In genomic region chr13:100597253-100597652, GRCh38 we compare ENCODE assay signal across 27 cellular contexts. TPM values are rescaled to one million over a fixed set of nuclear protein-coding genes. Genes with fewer than 3 reads are reported as not detected.
DNase-seq lines count a peak whose midpoint lies in the region; ATAC-seq and TF ChIP-seq lines count a peak whose summit lies in the region.
"Had no signal": no experiment of that assay in that cellular context is flagged by ENCODE, and none has a peak within 500 bp of the region (broad histone marks: within the 10 kb centered on the region; RNA-seq: fewer than 3 reads in every experiment).

No MANE protein-coding gene starts in this region.

- BruUV-seq in IMR-90 (replicated peaks; lab: Mats Ljungman, UMichigan) = no TSS peak

- H3K27ac ChIP-seq in IMR-90 (ENCODE audit: insufficient read depth, low read length) = no peak overlapping the region
- H3K27ac ChIP-seq in ascending aorta = no peak overlapping the region
- H3K27ac ChIP-seq: ovary, SJSA1, skin epidermis, WERI-Rb-1 had no signal

- H3K36me3 ChIP-seq in IMR-90 (ENCODE audit: control insufficient read depth, insufficient read depth, low read length) = no peaks in the 10 kb centered on the region
- H3K36me3 ChIP-seq in ascending aorta = no peaks in the 10 kb centered on the region
- H3K36me3 ChIP-seq: ovary, SJSA1, WERI-Rb-1 had no signal

- TF ChIP-seq POLR2A in IMR-90 (IDR thresholded peaks at IDR 0.05; ENCODE audit: low read depth, low read length) = no peak

- WGBS in IMR-90 (ENCODE audit: extremely low coverage in 2 of 2, insufficient read length in 1 of 2), 2 experiments = no CpG with 5 or more reads among the region's 4 CpGs

- H4K91ac ChIP-seq in IMR-90 (ENCODE audit: insufficient read depth, low read depth, low read length) = no peak overlapping the region

- H3K56ac ChIP-seq in IMR-90 (ENCODE audit: extremely low read depth, insufficient read depth, low read length) = no peak overlapping the region

- no peak overlapping the region for H4K5ac ChIP-seq in IMR-90 (ENCODE audit: low read depth, low read length)

- no peak overlapping the region for H3K14ac ChIP-seq in IMR-90 (replicated peaks; ENCODE audit: low read depth, low read length)

- dilution Hi-C loops in IMR-90 (cut with HindIII; ENCODE audit: low sequenced_read_pairs, unreplicated experiment) = no loop called here

- H3K4me2 ChIP-seq in IMR-90 (ENCODE audit: low read depth, low read length) = no peak overlapping the region

- H3K4me1 ChIP-seq in IMR-90 (ENCODE audit: control insufficient read depth, insufficient read depth, low read length) = no peaks in the 10 kb centered on the region
- no peaks in the 10 kb centered on the region for H3K4me1 ChIP-seq in ascending aorta
- H3K4me1 ChIP-seq: SJSA1 had no signal

- no peak overlapping the region for H2BK120ac ChIP-seq in IMR-90 (ENCODE audit: low read depth, low read length)

- H3K4me3 ChIP-seq in IMR-90 (ENCODE audit: insufficient read depth, low read depth, low read length) (no peak overlapping the region), ascending aorta (no peak overlapping the region)
- H3K4me3 ChIP-seq: ovary, SJSA1, skin epidermis had no signal

- no peak overlapping the region for H2BK15ac ChIP-seq in IMR-90 (ENCODE audit: low read depth, low read length)

- DNase-seq in ELR (ENCODE audit: low read depth) = peak; percentile 13
- peak; percentile 17 for DNase-seq in IMR-90
- DNase-seq in astrocyte of the hippocampus (ENCODE audit: low read depth, low spot score) = peak; percentile 44
- peak; percentile 36 for DNase-seq in myocyte (ENCODE audit: low read depth)
- DNase-seq in KG1 (lab: John Stamatoyannopoulos, UW) = no peak
- DNase-seq in Right ventricle myocardium inferior (ENCODE audit: missing footprints) = no peak
- no peak for DNase-seq in activated CD4-positive, alpha-beta T cell treated with anti-CD3 and anti-CD28 coated beads, Interleukin-2, amount 50 U/mL, for 1 hour
- DNase-seq in ascending aorta (ENCODE audit: low spot score in 2 of 2) = no peak
- DNase-seq: activated CD4-positive, alpha-beta T cell treated with anti-CD3 and anti-CD28 coated beads for 4 hours; activated effector memory CD4-positive, alpha-beta T cell treated with anti-CD3 and anti-CD28 coated beads, Interleukin-2, amount 50 U/mL, for 16 hours; activated naive CD8-positive, alpha-beta T cell treated with anti-CD3 and anti-CD28 coated beads, Interleukin-2, amount 50 U/mL, for 24 hours; GF-D8; hippocampal formation; immature natural killer cell; KBM-7; MV-4-11; NCI-H1436 treated with DMSO at 0.1 percent for 48 hours; NCI-H345; NCI-H748 treated with DMSO at 0.1 percent for 48 hours; nephron progenitor cell; ovary; RPMI8226; stimulated activated naive CD4-positive, alpha-beta T cell; T-helper 9 cell; WERI-Rb-1 had no signal

- in situ Hi-C loops in IMR-90 (cut with MboI; ENCODE audit: low sequenced_read_pairs) = no loop called here

- intact Hi-C loops in IMR-90 (cut with micrococcal nuclease) = loop anchor here (10.0 kb wide), 1 partner anchor 408 kb away; no protein-coding TSS in a partner anchor
- intact Hi-C loops in Right ventricle myocardium inferior (cut with DNase I) = no loop called here
- intact Hi-C loops in ascending aorta (cut with DNase I) = no loop called here

- TF ChIP-seq CTCF in IMR-90 (conservative IDR thresholded peaks at IDR 0.05; ENCODE audit: low read depth, low read length) (no peak), ascending aorta (IDR thresholded peaks at IDR 0.05) (no peak)

- H4K20me1 ChIP-seq in IMR-90 (ENCODE audit: insufficient read depth, low read length) = no peaks in the 10 kb centered on the region

- no peak overlapping the region for H3K23ac ChIP-seq in IMR-90 (ENCODE audit: low read depth, low read length)

- no peak overlapping the region for H2AK9ac ChIP-seq in IMR-90 (replicated peaks; ENCODE audit: low read depth, low read length, poor library complexity)

- no peak for TF ChIP-seq RAD21 in IMR-90 (IDR thresholded peaks at IDR 0.05; ENCODE audit: low read length)

- ATAC-seq in IMR-90 (ENCODE audit: low read depth) = no peak
- no peak for ATAC-seq in Right ventricle myocardium inferior
- ATAC-seq: activated naive CD8-positive, alpha-beta T cell treated with anti-CD3 and anti-CD28 coated beads, Interleukin-2, amount 50 U/mL, for 24 hours had no signal

- no peak overlapping the region for H3K9ac ChIP-seq in IMR-90 (ENCODE audit: low read depth, low read length)

- no peak overlapping the region for H3K4ac ChIP-seq in IMR-90 (ENCODE audit: low read depth, low read length)

- no peaks in the 10 kb centered on the region for H3K79me1 ChIP-seq in IMR-90 (ENCODE audit: low read depth in 1 of 2, low read length in 2 of 2)

- no peaks in the 10 kb centered on the region; the same call in 1 of the 2 replicates for H3K9me3 ChIP-seq in IMR-90 (ENCODE audit: control insufficient read depth, insufficient read depth, low read length)
- no peaks in the 10 kb centered on the region for H3K9me3 ChIP-seq in ascending aorta
- H3K9me3 ChIP-seq: ovary, SJSA1 had no signal

- H3K9me1 ChIP-seq in IMR-90 (ENCODE audit: insufficient read depth, low read length) = no peaks in the 10 kb centered on the region

- POLR2A ChIA-PET in IMR-90 (lab: Charles Lee; ENCODE audit: unreplicated experiment) = no interaction called here

- H2BK5ac ChIP-seq in IMR-90 (ENCODE audit: low read depth, low read length, poor library complexity, severe bottlenecking) = no peak overlapping the region

- H2AFZ ChIP-seq in IMR-90 (replicated peaks; ENCODE audit: low read length, poor library complexity) = peak overlapping the region; percentile 47

- CTCF ChIA-PET in IMR-90 (lab: Yijun Ruan, JAX) = no interaction called here

- H3K18ac ChIP-seq in IMR-90 (ENCODE audit: low read depth, low read length) = no peak overlapping the region

- no peak overlapping the region for H2AK5ac ChIP-seq in IMR-90 (ENCODE audit: low read depth, low read length)

- H4K8ac ChIP-seq in IMR-90 (ENCODE audit: low read depth in 2 of 2, low read length in 2 of 2) = no peak overlapping the region

- H2BK20ac ChIP-seq in IMR-90 (ENCODE audit: low read depth, low read length) = no peak overlapping the region

- H3K27me3 ChIP-seq in IMR-90 (ENCODE audit: control insufficient read depth, insufficient read depth, low read length) (peaks cover 4% of the 10 kb centered on the region), ascending aorta (no peaks in the 10 kb centered on the region)
- H3K27me3 ChIP-seq: ovary, SJSA1 had no signal

TF ChIP-seq in IMR-90, 13 proteins besides CTCF, POLR2A, EP300 and RAD21:
- no peak for TF ChIP-seq MXI1 (IDR thresholded peaks at IDR 0.05; ENCODE audit: borderline replicate concordance, low read depth, low read length)
- no peak for TF ChIP-seq MAFK (IDR thresholded peaks at IDR 0.05; ENCODE audit: low read depth, low read length)
- TF ChIP-seq CHD1 (IDR thresholded peaks at IDR 0.05; ENCODE audit: low read depth, low read length) = no peak
- no peak for TF ChIP-seq NFE2L2 (IDR thresholded peaks at IDR 0.05; ENCODE audit: low read depth, low read length)
- TF ChIP-seq ELK1 (IDR thresholded peaks at IDR 0.05; ENCODE audit: borderline replicate concordance, low read depth, low read length) = no peak
- TF ChIP-seq FOS (IDR thresholded peaks at IDR 0.05; ENCODE audit: low read depth, low read length) = no peak
- TF ChIP-seq RFX5 (IDR thresholded peaks at IDR 0.05; ENCODE audit: low read depth, low read length) = no peak
- no peak for TF ChIP-seq MAZ (IDR thresholded peaks at IDR 0.05; ENCODE audit: borderline replicate concordance, low read depth, low read length)
- no peak for TF ChIP-seq BHLHE40 (IDR thresholded peaks at IDR 0.05; ENCODE audit: low read depth, low read length)
- TF ChIP-seq RCOR1 (IDR thresholded peaks at IDR 0.05; ENCODE audit: insufficient replicate concordance, low read length) = no peak
- no peak; the same call in 1 of the 2 replicates for TF ChIP-seq USF2 (IDR thresholded peaks at IDR 0.05; ENCODE audit: low read depth, low read length)
- TF ChIP-seq SMC3 (IDR thresholded peaks at IDR 0.05; ENCODE audit: low read depth, low read length) = no peak
- TF ChIP-seq CEBPB (IDR thresholded peaks at IDR 0.05; ENCODE audit: low read depth, low read length) = no peak

RNA-seq across cellular contexts. Expression of gene GGACT, which starts 8.7 kb away (rescaled TPM):
- 2.0 and 2.2 TPM in 2 replicates for total RNA-seq in IMR-90 (2012; rRNA removed)
- polyA plus RNA-seq in IMR-90 (2012; rRNA removed) = 1.9 and 2.6 TPM in 2 replicates
- polyA plus RNA-seq in IMR-90 (2012; cell fraction: cytosol; rRNA removed) = 3.4 and 4.1 TPM in 2 replicates
- polyA plus RNA-seq in IMR-90 (2012; cell fraction: nucleus; rRNA removed; ENCODE audit: low replicate concordance) = 1.3 and 2.5 TPM in 2 replicates
- 0.40 and 2.8 TPM in 2 replicates for total RNA-seq in myocyte
- 1.8 TPM for polyA plus RNA-seq in myocyte (2012)
- 1.4 TPM for total RNA-seq in Right ventricle myocardium inferior
- total RNA-seq in ascending aorta = 1.2 TPM

Comparison
In these comparisons a context has a peak if more than half of its experiments do, and no peak if none do; other contexts are left out.
1. DNase-seq: peak in ELR (single experiment), IMR-90 (single experiment), astrocyte of the hippocampus (single experiment) and myocyte (single experiment); none in KG1 (single experiment), Right ventricle myocardium inferior (single experiment), activated CD4-positive, alpha-beta T cell treated with anti-CD3 and anti-CD28 coated beads, Interleukin-2, amount 50 U/mL, for 1 hour (single experiment) and ascending aorta (0 of 2).